Comparison of ENCODE assay signal across 26 cellular contexts in genomic region chr3:127085576-127085975, GRCh38.
A peak's percentile ranks its signal among the peaks of the same experiment; 100 is the strongest.
DNase-seq lines count a peak whose midpoint lies in the region; FAIRE-seq and TF ChIP-seq lines count a peak whose summit lies in the region.
"Had no signal": no experiment of that assay in that cellular context is flagged by ENCODE, and none has a peak within 500 bp of the region (broad histone marks: within the 10 kb centered on the region; RNA-seq: fewer than 3 reads in every experiment).

No MANE protein-coding gene starts in this region.

- H2AK5ac ChIP-seq in H1 (ENCODE audit: low read depth, low read length) (no peak overlapping the region), neuronal stem cell (ENCODE audit: low read depth, low read length) (peak overlapping the region; percentile 47), trophoblast cell (ENCODE audit: low read length) (no peak overlapping the region)

- H3K4ac ChIP-seq in H1 (replicated peaks; ENCODE audit: insufficient read length, low read depth, low read length) (no peak overlapping the region), neuronal stem cell (ENCODE audit: low read length) (peak overlapping the region; percentile 10), trophoblast cell (ENCODE audit: low read depth, low read length) (no peak overlapping the region)

- TF ChIP-seq POLR2A in H1 (IDR thresholded peaks at IDR 0.05; ENCODE audit: control extremely low read depth in 1 of 2, low read depth in 2 of 2, low read length in 2 of 2), result no peak

- H3K27ac Mint-ChIP-seq in chondrocyte (ENCODE audit: unreplicated experiment), result no peak overlapping the region
- H3K27ac Mint-ChIP-seq: CD14-positive monocyte; CD4-positive, alpha-beta memory T cell; CD4-positive, CD25-positive, alpha-beta regulatory T cell had no signal

- H2BK120ac ChIP-seq in H1 (replicated peaks; ENCODE audit: low read depth, low read length), result no peak overlapping the region
- no peak overlapping the region for H2BK120ac ChIP-seq in neuronal stem cell (ENCODE audit: low read depth, low read length)
- no peak overlapping the region for H2BK120ac ChIP-seq in trophoblast cell (ENCODE audit: insufficient read depth, low read length, poor library complexity)

- H3K9me3 ChIP-seq in H1 (ENCODE audit: insufficient read depth in 2 of 2, low read depth in 1 of 2, low read length in 1 of 2) (no peaks in the 10 kb centered on the region), neuronal stem cell (replicated peaks in 1 of 2; ENCODE audit: control insufficient read depth in 2 of 2, insufficient read depth in 1 of 2, low read depth in 1 of 2, low read length in 2 of 2) (no peaks in the 10 kb centered on the region), trophoblast cell (ENCODE audit: insufficient read depth, low read depth, low read length) (peaks cover 2% of the 10 kb centered on the region)
- H3K9me3 ChIP-seq: BE2C, BLaER1 had no signal

- H3K9ac ChIP-seq in H1 (replicated peaks in 1 of 4; ENCODE audit: extremely low read depth in 1 of 4, low read depth in 3 of 4, low read length in 3 of 4) (no peak overlapping the region), neuronal stem cell (ENCODE audit: low read depth, low read length, poor library complexity) (no peak overlapping the region), trophoblast cell (ENCODE audit: low read length) (no peak overlapping the region)
- H3K9ac ChIP-seq: BLaER1 had no signal

- no peaks in the 10 kb centered on the region for H3K79me2 ChIP-seq in H1 (ENCODE audit: control insufficient read depth in 1 of 2, insufficient read depth in 2 of 2, low read length in 2 of 2)
- no peaks in the 10 kb centered on the region for H3K79me2 ChIP-seq in trophoblast cell (ENCODE audit: control insufficient read depth, insufficient read depth, low read length, poor library complexity)

- H2BK15ac ChIP-seq in H1 (ENCODE audit: low read length) (no peak overlapping the region), neuronal stem cell (ENCODE audit: low read length) (peak overlapping the region; percentile 45)

- no peak overlapping the region for H4K12ac ChIP-seq in trophoblast cell (ENCODE audit: low read depth, low read length)

- H4K91ac ChIP-seq in H1 (replicated peaks; ENCODE audit: insufficient read length, low read length) (no peak overlapping the region), neuronal stem cell (ENCODE audit: low read depth, low read length, poor library complexity) (no peak overlapping the region), trophoblast cell (ENCODE audit: low read depth, low read length) (no peak overlapping the region)

- H2BK5ac ChIP-seq in H1 (ENCODE audit: low read depth, low read length) (no peak overlapping the region), neuronal stem cell (ENCODE audit: low read length) (no peak overlapping the region), trophoblast cell (ENCODE audit: low read depth, low read length, poor library complexity) (no peak overlapping the region)

- no peaks in the 10 kb centered on the region for H3K23me2 ChIP-seq in H1 (ENCODE audit: low read depth, low read length)

- POLR2A ChIA-PET in H1 (lab: Charles Lee; ENCODE audit: partially characterized antibody), result no interaction called here

- H3K27me3 ChIP-seq in H1 (replicated peaks in 1 of 4; ENCODE audit: control insufficient read depth in 3 of 4, extremely low read depth in 1 of 4, insufficient read depth in 3 of 4, low read length in 3 of 4) (no peaks in the 10 kb centered on the region), neuronal stem cell (ENCODE audit: control insufficient read depth in 3 of 3, insufficient read depth in 3 of 3, low read depth in 1 of 3, low read length in 3 of 3) (no peaks in the 10 kb centered on the region), trophoblast cell (ENCODE audit: insufficient read depth, low read length) (no peaks in the 10 kb centered on the region)
- H3K27me3 ChIP-seq: BE2C had no signal

- H2AFZ ChIP-seq in H1 (ENCODE audit: low read length) (no peak overlapping the region), neuronal stem cell (ENCODE audit: low read length) (no peak overlapping the region), trophoblast cell (ENCODE audit: insufficient read depth, low read length, poor library complexity) (no peak overlapping the region)

- no peak overlapping the region for H3K27ac ChIP-seq in H1 (ENCODE audit: low read depth, low read length)
- H3K27ac ChIP-seq in neuronal stem cell (replicated peaks; ENCODE audit: low read length), result no peak overlapping the region
- H3K27ac ChIP-seq in trophoblast cell (ENCODE audit: low read depth, low read length), result no peak overlapping the region
- H3K27ac ChIP-seq: BLaER1 had no signal

- H3K4me1 Mint-ChIP-seq in chondrocyte (ENCODE audit: low read depth), result peaks cover 8% of the 10 kb centered on the region
- H3K4me1 Mint-ChIP-seq: CD4-positive, alpha-beta memory T cell; CD4-positive, CD25-positive, alpha-beta regulatory T cell; CD8-positive, alpha-beta memory T cell had no signal

- H3K23ac ChIP-seq in H1 (ENCODE audit: insufficient read length) (no peak overlapping the region), neuronal stem cell (ENCODE audit: low read depth, low read length, poor library complexity) (peak overlapping the region; percentile 26), trophoblast cell (ENCODE audit: low read length) (no peak overlapping the region)

- H2BK20ac ChIP-seq in H1 (ENCODE audit: low read length), result no peak overlapping the region

- H3K4me2 ChIP-seq in H1 (ENCODE audit: insufficient read depth in 1 of 2, low read depth in 2 of 2, low read length in 2 of 2) (no peak overlapping the region), neuronal stem cell (ENCODE audit: insufficient read depth, low read length, poor library complexity, severe bottlenecking) (no peak overlapping the region), trophoblast cell (ENCODE audit: low read length) (no peak overlapping the region)
- H3K4me2 ChIP-seq: BLaER1 had no signal

- no peak overlapping the region for H3K14ac ChIP-seq in H1 (ENCODE audit: insufficient read length)
- no peak overlapping the region for H3K14ac ChIP-seq in neuronal stem cell (ENCODE audit: low read length)
- no peak overlapping the region for H3K14ac ChIP-seq in trophoblast cell (ENCODE audit: low read length)

- FAIRE-seq in H1 (lab: Jason Lieb, UNC), result no peak
- FAIRE-seq in HTR-8/SVneo (lab: Jason Lieb, UNC), result no peak
- FAIRE-seq: A204.1, GM12878, GM12892, GM18507 had no signal

- no peak for TF ChIP-seq RAD21 in H1 (IDR thresholded peaks at IDR 0.05 in 1 of 2, conservative IDR thresholded peaks at IDR 0.05 in 1 of 2; ENCODE audit: low read depth in 2 of 2, low read length in 2 of 2)

- DNase-seq in chondrocyte (ENCODE audit: low spot score), result peak; percentile 51
- no peak for DNase-seq in H1 (ENCODE audit: low read depth in 1 of 2, low spot score in 2 of 2)
- no peak for DNase-seq in neuronal stem cell (ENCODE audit: low spot score)
- no peak for DNase-seq in trophoblast cell
- DNase-seq in HTR-8/SVneo (ENCODE audit: insufficient read length, low spot score), result no peak
- DNase-seq: 8988T; ACHN; BE2C; C1 segment of cervical spinal cord; CD4-positive, alpha-beta memory T cell; CD4-positive, CD25-positive, alpha-beta regulatory T cell; CD8-positive, alpha-beta memory T cell; COR-L47; DMS 273 treated with DMSO at 0.1 percent for 48 hours; DMS153; DMS53; DMS79; DND-41; EL; GDM1 had no signal

- H3K4me3 ChIP-seq in H1 (ENCODE audit: extremely low read depth in 1 of 4, insufficient read depth in 2 of 4, low read depth in 3 of 4, low read length in 4 of 4) (no peak overlapping the region), neuronal stem cell (ENCODE audit: low read length in 2 of 2) (no peak overlapping the region), trophoblast cell (ENCODE audit: low read depth, low read length) (no peak overlapping the region)
- H3K4me3 ChIP-seq: BLaER1, GM12878 had no signal

- H4K20me1 ChIP-seq in H1 (replicated peaks in 1 of 2; ENCODE audit: control insufficient read depth in 1 of 2, insufficient read depth in 2 of 2, low read length in 2 of 2), result no peaks in the 10 kb centered on the region

- WGBS in H1 (ENCODE audit: extremely low coverage in 1 of 2, insufficient coverage in 1 of 2, insufficient read length in 1 of 2, insufficient replicate concordance in 2 of 2, low coverage in 1 of 2, low lambda C conversion rate in 2 of 2, missing lambda C conversion rate in 1 of 2), 2 experiments, result 91% methylated on average over 13 of the region's 13 CpGs; no CpG with 5 or more reads in 1 of the 2 experiments
- WGBS in neuronal stem cell (ENCODE audit: extremely low coverage in 2 of 2, insufficient read length in 2 of 2, insufficient replicate concordance in 1 of 2), 2 donors, result no CpG with 5 or more reads among the region's 13 CpGs
- no CpG with 5 or more reads among the region's 13 CpGs for WGBS in trophoblast cell (ENCODE audit: extremely low coverage, insufficient coverage, insufficient read length)

- no peak overlapping the region for H2BK12ac ChIP-seq in H1 (ENCODE audit: low read depth, low read length)
- no peak overlapping the region for H2BK12ac ChIP-seq in neuronal stem cell (ENCODE audit: low read length)
- no peak overlapping the region for H2BK12ac ChIP-seq in trophoblast cell (ENCODE audit: low read length)

- peaks cover 2% of the 10 kb centered on the region for H3K36me3 Mint-ChIP-seq in chondrocyte (ENCODE audit: low read depth)
- H3K36me3 Mint-ChIP-seq: CD14-positive monocyte; CD4-positive, alpha-beta memory T cell; CD4-positive, CD25-positive, alpha-beta regulatory T cell; CD8-positive, alpha-beta memory T cell had no signal

- H4K5ac ChIP-seq in H1 (ENCODE audit: insufficient read length, low read depth, low read length), result no peak overlapping the region

- H3K4me1 ChIP-seq in H1 (replicated peaks in 1 of 4; ENCODE audit: control insufficient read depth in 3 of 4, insufficient read depth in 4 of 4, low read length in 3 of 4), result peaks cover 0 to 2% (median 0%) of the 10 kb centered on the region in 4 experiments; a peak in 1 of 7 replicates
- peaks cover 0 to 7% of the 10 kb centered on the region in 2 donors for H3K4me1 ChIP-seq in neuronal stem cell (ENCODE audit: control insufficient read depth in 2 of 2, insufficient read depth in 1 of 2, low read depth in 1 of 2, low read length in 2 of 2)
- H3K4me1 ChIP-seq in trophoblast cell (ENCODE audit: control insufficient read depth in 1 of 2, insufficient read depth in 2 of 2, low read length in 2 of 2), result peaks cover 5 to 6% of the 10 kb centered on the region in 2 experiments

- H3K36me3 ChIP-seq in H1 (ENCODE audit: control insufficient read depth in 2 of 4, insufficient read depth in 4 of 4, low read length in 3 of 4) (no peaks in the 10 kb centered on the region), neuronal stem cell (replicated peaks in 1 of 2; ENCODE audit: control insufficient read depth in 2 of 2, insufficient read depth in 2 of 2, low read length in 2 of 2) (no peaks in the 10 kb centered on the region), trophoblast cell (ENCODE audit: control insufficient read depth in 1 of 2, insufficient read depth in 2 of 2, low read length in 2 of 2) (no peaks in the 10 kb centered on the region)
- H3K36me3 ChIP-seq: BE2C, BLaER1 had no signal

- 0 out of 2 replicates have a peak overlapping the region, but pooled peaks have one; percentile 60 for H4K8ac ChIP-seq in H1 (ENCODE audit: extremely low read depth, insufficient read depth, low read length)
- no peak overlapping the region for H4K8ac ChIP-seq in neuronal stem cell (ENCODE audit: low read depth, low read length)
- H4K8ac ChIP-seq in trophoblast cell (ENCODE audit: low read depth, low read length), result no peak overlapping the region

- H3K27me3 Mint-ChIP-seq in chondrocyte (ENCODE audit: low read depth), result peaks cover 30% of the 10 kb centered on the region
- H3K27me3 Mint-ChIP-seq: CD4-positive, CD25-positive, alpha-beta regulatory T cell had no signal

- no peak overlapping the region for H3K56ac ChIP-seq in H1 (replicated peaks; ENCODE audit: insufficient read length, low read depth, low read length)

- peaks cover 4% of the 10 kb centered on the region for H3K9me3 Mint-ChIP-seq in chondrocyte (ENCODE audit: low read depth)
- H3K9me3 Mint-ChIP-seq: CD14-positive monocyte; CD4-positive, alpha-beta memory T cell; CD8-positive, alpha-beta memory T cell had no signal

- no peak overlapping the region for H3K4me3 Mint-ChIP-seq in chondrocyte (ENCODE audit: unreplicated experiment)
- H3K4me3 Mint-ChIP-seq: CD14-positive monocyte; CD4-positive, alpha-beta memory T cell; CD4-positive, CD25-positive, alpha-beta regulatory T cell; CD8-positive, alpha-beta memory T cell had no signal

- CTCF ChIA-PET in H1 (lab: Charles Lee; ENCODE audit: partially characterized antibody), result interaction anchor here (1.0 to 2.0 kb wide), 4 partner anchors 11 to 288 kb away, joined by 3 to 6 read pairs (median 4); no protein-coding TSS in a partner anchor

- H3K18ac ChIP-seq in H1 (ENCODE audit: extremely low read depth, low read length) (no peak overlapping the region), neuronal stem cell (ENCODE audit: low read length) (peak overlapping the region; percentile 58), trophoblast cell (ENCODE audit: low read length) (no peak overlapping the region)

- TF ChIP-seq CTCF in chondrocyte (IDR thresholded peaks at IDR 0.05), result no peak
- TF ChIP-seq CTCF in H1 (IDR thresholded peaks at IDR 0.05; ENCODE audit: control extremely low read depth in 1 of 3, insufficient read depth in 1 of 3, low read depth in 1 of 3, low read length in 3 of 3), result no peak

- TF ChIP-seq EP300 in H1 (IDR thresholded peaks at IDR 0.05; ENCODE audit: borderline replicate concordance in 1 of 2, low read depth in 2 of 2, low read length in 2 of 2), result no peak

- no peaks in the 10 kb centered on the region for H3K79me1 ChIP-seq in H1 (ENCODE audit: low read depth, low read length)
- no peaks in the 10 kb centered on the region for H3K79me1 ChIP-seq in neuronal stem cell (ENCODE audit: low read depth, low read length)
- H3K79me1 ChIP-seq in trophoblast cell (ENCODE audit: low read length), result no peaks in the 10 kb centered on the region
